In the genomic region with DNA sequence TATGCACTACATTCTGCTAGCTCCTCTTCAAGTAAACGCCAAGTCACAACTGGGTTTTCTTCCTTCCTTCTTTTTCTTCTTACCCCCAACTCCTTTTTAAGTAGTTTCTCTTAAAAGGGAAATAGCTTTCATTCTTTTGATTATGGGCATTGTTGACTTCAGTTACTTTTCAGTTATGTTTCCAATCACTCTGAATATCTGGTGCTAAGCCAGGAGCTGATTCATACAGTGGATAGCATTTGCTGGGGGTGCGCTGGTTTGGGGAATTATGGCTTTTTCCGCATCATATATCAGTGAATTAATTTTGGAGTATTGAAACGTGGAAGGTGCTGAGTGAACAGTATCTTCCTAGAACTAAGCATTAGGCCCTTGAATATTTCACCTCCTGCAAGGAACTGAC, we compare ENCODE assay signal across 1 cellular context.
TF ChIP-seq lines count a peak whose summit lies in the region.

No MANE protein-coding gene starts in this region.

TF ChIP-seq in GM23338, 12 proteins besides CTCF, POLR2A, EP300 and RAD21 (continued from another document):
- TF ChIP-seq, protein P1, sequence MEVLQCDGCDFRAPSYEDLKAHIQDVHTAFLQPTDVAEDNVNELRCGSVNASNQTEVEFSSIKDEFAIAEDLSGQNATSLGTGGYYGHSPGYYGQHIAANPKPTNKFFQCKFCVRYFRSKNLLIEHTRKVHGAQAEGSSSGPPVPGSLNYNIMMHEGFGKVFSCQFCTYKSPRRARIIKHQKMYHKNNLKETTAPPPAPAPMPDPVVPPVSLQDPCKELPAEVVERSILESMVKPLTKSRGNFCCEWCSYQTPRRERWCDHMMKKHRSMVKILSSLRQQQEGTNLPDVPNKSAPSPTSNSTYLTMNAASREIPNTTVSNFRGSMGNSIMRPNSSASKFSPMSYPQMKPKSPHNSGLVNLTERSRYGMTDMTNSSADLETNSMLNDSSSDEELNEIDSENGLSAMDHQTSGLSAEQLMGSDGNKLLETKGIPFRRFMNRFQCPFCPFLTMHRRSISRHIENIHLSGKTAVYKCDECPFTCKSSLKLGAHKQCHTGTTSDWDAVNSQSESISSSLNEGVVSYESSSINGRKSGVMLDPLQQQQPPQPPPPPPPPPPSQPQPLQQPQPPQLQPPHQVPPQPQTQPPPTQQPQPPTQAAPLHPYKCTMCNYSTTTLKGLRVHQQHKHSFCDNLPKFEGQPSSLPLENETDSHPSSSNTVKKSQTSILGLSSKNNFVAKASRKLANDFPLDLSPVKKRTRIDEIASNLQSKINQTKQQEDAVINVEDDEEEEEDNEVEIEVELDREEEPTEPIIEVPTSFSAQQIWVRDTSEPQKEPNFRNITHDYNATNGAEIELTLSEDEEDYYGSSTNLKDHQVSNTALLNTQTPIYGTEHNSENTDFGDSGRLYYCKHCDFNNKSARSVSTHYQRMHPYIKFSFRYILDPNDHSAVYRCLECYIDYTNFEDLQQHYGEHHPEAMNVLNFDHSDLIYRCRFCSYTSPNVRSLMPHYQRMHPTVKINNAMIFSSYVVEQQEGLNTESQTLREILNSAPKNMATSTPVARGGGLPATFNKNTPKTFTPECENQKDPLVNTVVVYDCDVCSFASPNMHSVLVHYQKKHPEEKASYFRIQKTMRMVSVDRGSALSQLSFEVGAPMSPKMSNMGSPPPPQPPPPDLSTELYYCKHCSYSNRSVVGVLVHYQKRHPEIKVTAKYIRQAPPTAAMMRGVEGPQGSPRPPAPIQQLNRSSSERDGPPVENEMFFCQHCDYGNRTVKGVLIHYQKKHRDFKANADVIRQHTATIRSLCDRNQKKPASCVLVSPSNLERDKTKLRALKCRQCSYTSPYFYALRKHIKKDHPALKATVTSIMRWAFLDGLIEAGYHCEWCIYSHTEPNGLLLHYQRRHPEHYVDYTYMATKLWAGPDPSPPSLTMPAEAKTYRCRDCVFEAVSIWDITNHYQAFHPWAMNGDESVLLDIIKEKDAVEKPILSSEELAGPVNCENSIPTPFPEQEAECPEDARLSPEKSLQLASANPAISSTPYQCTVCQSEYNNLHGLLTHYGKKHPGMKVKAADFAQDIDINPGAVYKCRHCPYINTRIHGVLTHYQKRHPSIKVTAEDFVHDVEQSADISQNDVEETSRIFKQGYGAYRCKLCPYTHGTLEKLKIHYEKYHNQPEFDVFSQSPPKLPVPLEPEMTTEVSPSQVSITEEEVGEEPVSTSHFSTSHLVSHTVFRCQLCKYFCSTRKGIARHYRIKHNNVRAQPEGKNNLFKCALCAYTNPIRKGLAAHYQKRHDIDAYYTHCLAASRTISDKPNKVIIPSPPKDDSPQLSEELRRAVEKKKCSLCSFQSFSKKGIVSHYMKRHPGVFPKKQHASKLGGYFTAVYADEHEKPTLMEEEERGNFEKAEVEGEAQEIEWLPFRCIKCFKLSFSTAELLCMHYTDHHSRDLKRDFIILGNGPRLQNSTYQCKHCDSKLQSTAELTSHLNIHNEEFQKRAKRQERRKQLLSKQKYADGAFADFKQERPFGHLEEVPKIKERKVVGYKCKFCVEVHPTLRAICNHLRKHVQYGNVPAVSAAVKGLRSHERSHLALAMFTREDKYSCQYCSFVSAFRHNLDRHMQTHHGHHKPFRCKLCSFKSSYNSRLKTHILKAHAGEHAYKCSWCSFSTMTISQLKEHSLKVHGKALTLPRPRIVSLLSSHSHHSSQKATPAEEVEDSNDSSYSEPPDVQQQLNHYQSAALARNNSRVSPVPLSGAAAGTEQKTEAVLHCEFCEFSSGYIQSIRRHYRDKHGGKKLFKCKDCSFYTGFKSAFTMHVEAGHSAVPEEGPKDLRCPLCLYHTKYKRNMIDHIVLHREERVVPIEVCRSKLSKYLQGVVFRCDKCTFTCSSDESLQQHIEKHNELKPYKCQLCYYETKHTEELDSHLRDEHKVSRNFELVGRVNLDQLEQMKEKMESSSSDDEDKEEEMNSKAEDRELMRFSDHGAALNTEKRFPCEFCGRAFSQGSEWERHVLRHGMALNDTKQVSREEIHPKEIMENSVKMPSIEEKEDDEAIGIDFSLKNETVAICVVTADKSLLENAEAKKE (CRISPR knock-in tag; IDR thresholded peaks at IDR 0.05) = no peak
